22 cellular contexts compared by ENCODE assay signal in genomic region chr19:18190278-18190677, GRCh38. TPM values are rescaled to one million over a fixed set of nuclear protein-coding genes. Genes with fewer than 3 reads are reported as not detected.
"Had no signal": no experiment of that assay in that cellular context is flagged by ENCODE, and none has a peak within 500 bp of the region (broad histone marks: within the 10 kb centered on the region; RNA-seq: fewer than 3 reads in every experiment).

No MANE protein-coding gene starts in this region.

- H3K9me3 Mint-ChIP-seq: activated naive CD8-positive, alpha-beta T cell treated with anti-CD3 and anti-CD28 coated beads for 36 hours; mesothelial cell of epicardium; T-helper 1 cell treated with Interleukin-12 subunit alpha and Interleukin-12 subunit beta and Interleukin-4 antibody, amounts not matched to agents 30 μg/mL and 1 μg/mL, for 36 hours had no signal

- FAIRE-seq: kidney, urothelium cell line had no signal

- H3K9me3 ChIP-seq: esophagus muscularis mucosa, gastroesophageal sphincter, heart left ventricle, left lung, tibial artery had no signal

- DNase-seq: activated CD4-positive, alpha-beta T cell treated with anti-CD3 and anti-CD28 coated beads for 36 hours; activated CD4-positive, alpha-beta T cell treated with anti-CD3 and anti-CD28 coated beads, Interleukin-2, amount 50 U/mL, for 48 hours; activated naive CD8-positive, alpha-beta T cell treated with anti-CD3 and anti-CD28 coated beads for 36 hours; amniotic stem cell; dermis blood vessel endothelial cell; effector memory CD4-positive, alpha-beta T cell; heart left ventricle; kidney; left lung; stimulated activated CD4-positive, alpha-beta T cell treated with anti-CD3 and anti-CD28 coated beads, Interleukin-12 subunit alpha, Interleukin-12 subunit beta, amount 100 ng/mL, for 4 hours; stimulated activated CD4-positive, alpha-beta T cell treated with anti-CD3 and anti-CD28 coated beads, Interleukin-1b, Interleukin-23, amount 100 ng/mL, for 48 hours; stimulated activated CD8-positive, alpha-beta memory T cell treated with anti-CD3 and anti-CD28 coated beads, Interleukin-4, amount 100 ng/mL, for 48 hours; stimulated activated naive CD8-positive, alpha-beta T cell treated with anti-CD3 and anti-CD28 coated beads, Interleukin-15, Interleukin-2, amounts not matched to agents 100 U/mL and 50 U/mL, for 24 hours; substantia nigra; tibial artery; WERI-Rb-1 had no signal

- ATAC-seq: activated CD4-positive, alpha-beta T cell treated with anti-CD3 and anti-CD28 coated beads for 36 hours; gastroesophageal sphincter; heart left ventricle; left lung; stimulated activated naive CD8-positive, alpha-beta T cell treated with anti-CD3 and anti-CD28 coated beads, Interleukin-15, Interleukin-2, amounts not matched to agents 100 U/mL and 50 U/mL, for 24 hours had no signal

- H3K27ac Mint-ChIP-seq: activated CD4-positive, alpha-beta T cell treated with anti-CD3 and anti-CD28 coated beads for 36 hours; activated naive CD8-positive, alpha-beta T cell treated with anti-CD3 and anti-CD28 coated beads for 36 hours; mesothelial cell of epicardium; progenitor cell of endocrine pancreas; T-helper 1 cell treated with Interleukin-12 subunit alpha and Interleukin-12 subunit beta and Interleukin-4 antibody, amounts not matched to agents 30 μg/mL and 1 μg/mL, for 36 hours had no signal

- H3K36me3 Mint-ChIP-seq: mesothelial cell of epicardium had no signal

- H3K27me3 Mint-ChIP-seq: progenitor cell of endocrine pancreas had no signal

- H3K4me3 ChIP-seq: esophagus muscularis mucosa, gastroesophageal sphincter, heart left ventricle, left lung, tibial artery had no signal

- H3K27me3 ChIP-seq: heart left ventricle, left lung had no signal

- H3K4me3 Mint-ChIP-seq: activated CD4-positive, alpha-beta T cell treated with anti-CD3 and anti-CD28 coated beads for 36 hours; activated naive CD8-positive, alpha-beta T cell treated with anti-CD3 and anti-CD28 coated beads for 36 hours; mesothelial cell of epicardium; T-helper 1 cell treated with Interleukin-12 subunit alpha and Interleukin-12 subunit beta and Interleukin-4 antibody, amounts not matched to agents 30 μg/mL and 1 μg/mL, for 36 hours had no signal

- H3K27ac ChIP-seq: esophagus muscularis mucosa, gastroesophageal sphincter, heart left ventricle, left lung, tibial artery, WERI-Rb-1 had no signal

- H3K36me3 ChIP-seq: gastroesophageal sphincter, heart left ventricle, left lung, tibial artery had no signal

RNA-seq across cellular contexts. Expression of gene IFI30, which starts 16.7 kb away (rescaled TPM):
- total RNA-seq: progenitor cell of endocrine pancreas had no signal

RNA-seq across cellular contexts. Expression of gene PDE4C, which starts 36.0 kb away (rescaled TPM):
- total RNA-seq: activated CD4-positive, alpha-beta T cell treated with anti-CD3 and anti-CD28 coated beads for 36 hours; activated naive CD8-positive, alpha-beta T cell treated with anti-CD3 and anti-CD28 coated beads for 36 hours had no signal
